In the genomic region with DNA sequence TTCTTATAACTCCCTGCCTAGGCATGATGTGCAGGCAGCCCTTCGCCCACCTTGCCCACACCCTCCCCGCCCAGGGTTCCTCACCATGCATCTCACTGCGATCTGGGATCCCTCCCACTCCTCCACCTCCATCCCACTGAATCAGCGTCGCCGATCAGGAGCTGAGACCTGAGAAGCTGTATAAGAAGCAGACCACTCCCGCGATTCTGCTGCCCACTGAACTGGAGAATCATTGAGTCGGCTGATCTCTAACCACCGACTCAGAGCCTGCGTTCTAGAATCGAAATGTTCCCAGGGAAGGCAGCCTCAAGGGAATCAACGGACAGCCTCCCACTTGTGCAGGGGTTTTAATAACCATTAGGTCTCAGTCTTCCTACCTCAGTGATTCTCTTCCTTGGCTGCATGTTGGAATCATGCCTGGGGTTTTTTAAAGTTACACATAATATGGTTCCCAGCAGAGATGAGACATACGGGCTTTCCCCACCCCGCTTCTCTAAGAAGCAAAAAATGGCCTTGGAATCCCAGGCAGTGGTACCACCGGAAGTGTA, we compare ENCODE assay signal across 11 cellular contexts.
DNase-seq lines count a peak whose midpoint lies in the region; ATAC-seq and TF ChIP-seq lines count a peak whose summit lies in the region.
"Had no signal": no experiment of that assay in that cellular context is flagged by ENCODE, and none has a peak within 500 bp of the region (broad histone marks: within the 10 kb centered on the region; RNA-seq: fewer than 3 reads in every experiment).

No MANE protein-coding gene starts in this region.

- peaks cover 29% of the 10 kb centered on the region for H3K4me1 ChIP-seq in fibroblast of lung (ENCODE audit: control insufficient read depth, extremely low read depth, insufficient read depth, low read length)

- H3K9me3 ChIP-seq in fibroblast of lung (ENCODE audit: control insufficient read depth, insufficient read depth, low read depth, low read length): no peaks in the 10 kb centered on the region
- no peaks in the 10 kb centered on the region for H3K9me3 ChIP-seq in CD4-positive, alpha-beta T cell (ENCODE audit: control insufficient read depth, low read length)

- peaks cover 34% of the 10 kb centered on the region for H3K27me3 Mint-ChIP-seq in CD4-positive, alpha-beta T cell

- no peaks in the 10 kb centered on the region for H3K36me3 ChIP-seq in fibroblast of lung (ENCODE audit: control insufficient read depth, insufficient read depth, low read length)

- H3K27ac Mint-ChIP-seq in CD4-positive, alpha-beta T cell: no peak overlapping the region
- H3K27ac Mint-ChIP-seq: CD4-positive, CD25-positive, alpha-beta regulatory T cell had no signal

- CTCF ChIA-PET in RWPE1 (lab: Yijun Ruan, JAX): no interaction called here
- CTCF ChIA-PET in CD4-positive, alpha-beta T cell (lab: Charles Lee): interaction anchor here (0.6 to 1.9 kb wide), 4 partner anchors 8 to 103 kb away, joined by 3 to 13 read pairs (median 4); no protein-coding TSS in a partner anchor

- H3K79me2 ChIP-seq in fibroblast of lung (ENCODE audit: control insufficient read depth, insufficient read depth, low read length): no peaks in the 10 kb centered on the region

- intact Hi-C loops in CD4-positive, alpha-beta T cell (cut with DNase I, micrococcal nuclease): loop anchor here in 1 of 2 experiments (2.0 kb wide), 1 partner anchor 100 kb away; no protein-coding TSS in a partner anchor

- POLR2A ChIA-PET in RWPE1 (lab: Yijun Ruan, JAX; ENCODE audit: low non-redundant PET): no interaction called here
- POLR2A ChIA-PET in CD4-positive, alpha-beta T cell (lab: Charles Lee): interaction anchor here (0.6 to 1.0 kb wide), 2 partner anchors 87 to 103 kb away, joined by 3 read pairs; no protein-coding TSS in a partner anchor

- H3K9ac ChIP-seq in fibroblast of lung (ENCODE audit: insufficient read depth, low read length): peak overlapping the region; percentile 37

- peak overlapping the region; percentile 42; the same call in 1 of the 2 replicates for H3K27ac ChIP-seq in RWPE1
- peak overlapping the region; percentile 65 for H3K27ac ChIP-seq in fibroblast of lung (ENCODE audit: insufficient read depth, low read length)
- H3K27ac ChIP-seq in CD4-positive, alpha-beta T cell (ENCODE audit: low read depth, low read length): no peak overlapping the region

- no peak overlapping the region for H3K4me2 ChIP-seq in fibroblast of lung (ENCODE audit: extremely low read depth, insufficient read depth, low read length)

- H3K4me3 ChIP-seq in fibroblast of lung (replicated peaks in 1 of 4; ENCODE audit: control extremely low read depth in 1 of 4, insufficient read depth in 1 of 4, low read depth in 3 of 4, low read length in 4 of 4): no peak overlapping the region

- no peak for ATAC-seq in GM21619 (IDR thresholded peaks at IDR 0.05; ENCODE audit: unreplicated experiment)
- no peak for ATAC-seq in CD4-positive, alpha-beta T cell (ENCODE audit: poor library complexity)

- H3K4me1 Mint-ChIP-seq in CD4-positive, alpha-beta T cell (ENCODE audit: low read depth): no peaks in the 10 kb centered on the region

- TF ChIP-seq CTCF in RWPE1 (conservative IDR thresholded peaks at IDR 0.05; ENCODE audit: low read depth): no peak
- no peak for TF ChIP-seq CTCF in fibroblast of lung (conservative IDR thresholded peaks at IDR 0.05 in 1 of 2, IDR thresholded peaks at IDR 0.05 in 1 of 2; ENCODE audit: low read depth in 1 of 2, low read length in 2 of 2)
- no peak for TF ChIP-seq CTCF in CD4-positive, alpha-beta T cell (IDR thresholded peaks at IDR 0.05)

- no peak overlapping the region for H3K4me3 Mint-ChIP-seq in CD4-positive, alpha-beta T cell
- H3K4me3 Mint-ChIP-seq: activated T-cell treated with anti-CD3 and anti-CD28 coated beads, Interleukin-2, amount 50 U/mL, for 4 hours; CD4-positive, CD25-positive, alpha-beta regulatory T cell; mesothelial cell of epicardium had no signal

- H3K9me3 Mint-ChIP-seq in CD4-positive, alpha-beta T cell: no peaks in the 10 kb centered on the region
- H3K9me3 Mint-ChIP-seq: activated T-cell treated with anti-CD3 and anti-CD28 coated beads, Interleukin-2, amount 50 U/mL, for 4 hours; mesothelial cell of epicardium had no signal

- H2AFZ ChIP-seq in fibroblast of lung (ENCODE audit: low read length): no peak overlapping the region

- H3K27me3 ChIP-seq in fibroblast of lung (ENCODE audit: control insufficient read depth, insufficient read depth, low read length): no peaks in the 10 kb centered on the region
- no peaks in the 10 kb centered on the region for H3K27me3 ChIP-seq in CD4-positive, alpha-beta T cell (ENCODE audit: control insufficient read depth, insufficient read depth, low read length)

- H3K36me3 Mint-ChIP-seq in CD4-positive, alpha-beta T cell (ENCODE audit: low read depth): no peaks in the 10 kb centered on the region
- H3K36me3 Mint-ChIP-seq: CD4-positive, CD25-positive, alpha-beta regulatory T cell; mesothelial cell of epicardium had no signal

- DNase-seq in Daoy (ENCODE audit: low read depth) (peak; percentile 67), RWPE1 (ENCODE audit: low spot score) (no peak), fibroblast of lung (ENCODE audit: low read depth in 2 of 2) (peak in 1 of 2 donors; percentile 69), renal cortical epithelial cell (ENCODE audit: low read depth) (peak; percentile 89), T-helper 2 cell (no peak), DMS53 treated with DMSO at 0.1 percent for 48 hours (lab: John Stamatoyannopoulos, UW; ENCODE audit: unreplicated experiment) (no peak)
- no peak for DNase-seq in CD4-positive, alpha-beta T cell

- no peaks in the 10 kb centered on the region for H4K20me1 ChIP-seq in fibroblast of lung (ENCODE audit: control insufficient read depth, extremely low read depth, insufficient read depth, low read length)

Comparison
In these comparisons a context has a peak if more than half of its experiments do, and no peak if none do; other contexts are left out.
1. DNase-seq: peak in Daoy (single experiment) and renal cortical epithelial cell (single experiment); none in RWPE1 (single experiment), CD4-positive, alpha-beta T cell (0 of 10), T-helper 2 cell (0 of 5) and DMS53 treated with DMSO at 0.1 percent for 48 hours (single experiment).